Comparison of ENCODE assay signal across 1 cellular context in genomic region chr1:26233903-26234643, GRCh38.
TF ChIP-seq lines count a peak whose summit lies in the region.

TSS of gene CEP85 (plus strand) at chr1:26234200. CDS start at chr1:26239784, 5,584 bp downstream.

TF ChIP-seq in HepG2, 621 proteins besides CTCF, POLR2A, EP300 and RAD21 (continued from another document):
- TF ChIP-seq THAP8 (CRISPR knock-in tag; IDR thresholded peaks at IDR 0.05; ENCODE audit: borderline replicate concordance) (no peak; the same call in 1 of the 2 replicates), THAP7 (CRISPR knock-in tag; IDR thresholded peaks at IDR 0.05) (peak; percentile 48; the same call in 1 of the 2 replicates), ZNF629 (CRISPR knock-in tag; conservative IDR thresholded peaks at IDR 0.05) (no peak), AKAP8 (CRISPR knock-in tag; IDR thresholded peaks at IDR 0.05) (no peak), RFX1 (IDR thresholded peaks at IDR 0.05) (no peak), MYNN (CRISPR knock-in tag; IDR thresholded peaks at IDR 0.05; ENCODE audit: low read depth) (no peak), CBX2 (IDR thresholded peaks at IDR 0.05; ENCODE audit: low read depth, low read length) (no peak), CBX2 (CRISPR knock-in tag; IDR thresholded peaks at IDR 0.05; ENCODE audit: low read depth) (no peak), ZNF510 (CRISPR knock-in tag; IDR thresholded peaks at IDR 0.05; ENCODE audit: low read depth) (peak; percentile 90; the same call in 1 of the 2 replicates), PBX2 (CRISPR knock-in tag; IDR thresholded peaks at IDR 0.05) (no peak), ZBTB7A (CRISPR knock-in tag; IDR thresholded peaks at IDR 0.05) (no peak), U2AF1 (optimal IDR thresholded peaks at IDR 0.05; ENCODE audit: low read depth, low read length) (no peak), ZSCAN5A (CRISPR knock-in tag; IDR thresholded peaks at IDR 0.05; ENCODE audit: borderline replicate concordance) (peak; percentile 58; the same call in 1 of the 2 replicates), ZMAT5 (CRISPR knock-in tag; IDR thresholded peaks at IDR 0.05; ENCODE audit: borderline replicate concordance, low read depth) (no peak)
TF ChIP-seq in HepG2: peak in this region for 232.
